In the genomic region with DNA sequence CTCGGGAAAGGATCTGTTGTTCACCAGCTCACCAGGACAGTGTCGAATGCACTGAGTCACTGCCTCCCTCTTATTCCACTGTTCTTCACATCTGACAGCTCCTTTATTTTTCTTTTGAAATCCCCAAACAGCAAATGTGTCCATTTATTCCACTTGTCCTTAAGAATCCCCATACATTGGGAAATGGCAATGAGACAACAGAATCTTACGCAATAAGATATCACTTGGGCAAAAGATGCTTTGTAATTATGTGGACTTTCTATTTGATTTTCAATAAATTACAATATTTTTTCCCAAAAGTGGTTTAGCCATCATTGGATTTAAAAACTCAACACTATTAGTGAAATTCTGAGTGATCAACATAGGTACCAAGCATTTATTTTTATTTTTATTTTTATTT, we compare ENCODE assay signal across 38 cellular contexts. TPM values are rescaled to one million over a fixed set of nuclear protein-coding genes. Genes with fewer than 3 reads are reported as not detected.
"Had no signal": no experiment of that assay in that cellular context is flagged by ENCODE, and none has a peak within 500 bp of the region (broad histone marks: within the 10 kb centered on the region; RNA-seq: fewer than 3 reads in every experiment).

No MANE protein-coding gene starts in this region.

- H3K4me3 Mint-ChIP-seq: activated CD4-positive, alpha-beta memory T cell treated with anti-CD3 and anti-CD28 coated beads for 36 hours; activated CD4-positive, alpha-beta T cell treated with anti-CD3 and anti-CD28 coated beads for 36 hours; activated CD4-positive, alpha-beta T cell treated with anti-CD3 and anti-CD28 coated beads, Interleukin-2, amount 10 ng/mL, durations not matched to agents 24 days and 14 days; activated CD8-positive, alpha-beta memory T cell treated with anti-CD3 and anti-CD28 coated beads, Interleukin-2, amount 10 ng/mL, durations not matched to agents 7 days and 5 days; activated CD8-positive, alpha-beta T cell treated with anti-CD3 and anti-CD28 coated beads, Interleukin-2, amount 10 ng/mL, durations not matched to agents 7 days and 5 days; activated naive CD4-positive, alpha-beta T cell treated with anti-CD3 and anti-CD28 coated beads, Interleukin-2, amount 10 ng/mL, durations not matched to agents 7 days and 5 days; activated naive CD8-positive, alpha-beta T cell treated with anti-CD3 and anti-CD28 coated beads, Interleukin-2, amount 10 ng/mL, durations not matched to agents 7 days and 5 days; activated T-cell treated with anti-CD3 and anti-CD28 coated beads, Interleukin-2, amount 50 U/mL, for 72 hours; brain had no signal

- H3K9me3 ChIP-seq: ascending aorta, breast epithelium, colonic mucosa, esophagus squamous epithelium, gastroesophageal sphincter had no signal

- ATAC-seq: activated CD4-positive, alpha-beta T cell treated with anti-CD3 and anti-CD28 coated beads for 36 hours; activated CD8-positive, alpha-beta memory T cell treated with anti-CD3 and anti-CD28 coated beads, Interleukin-2, amount 10 ng/mL, durations not matched to agents 7 days and 5 days; activated CD8-positive, alpha-beta T cell treated with anti-CD3 and anti-CD28 coated beads, Interleukin-2, amount 10 ng/mL, durations not matched to agents 7 days and 5 days; activated naive CD4-positive, alpha-beta T cell treated with anti-CD3 and anti-CD28 coated beads, Interleukin-2, amount 50 U/mL, for 72 hours; activated T-cell treated with anti-CD3 and anti-CD28 coated beads, Interleukin-2, amount 50 U/mL, for 72 hours; gastroesophageal sphincter; heart right ventricle had no signal

- H3K27ac ChIP-seq: ascending aorta, breast epithelium, cardiac muscle cell, colonic mucosa, epithelial cell of prostate, esophagus squamous epithelium, gastroesophageal sphincter, heart right ventricle had no signal

- H3K4me1 Mint-ChIP-seq: activated CD4-positive, alpha-beta T cell treated with anti-CD3 and anti-CD28 coated beads for 36 hours; activated CD4-positive, alpha-beta T cell treated with anti-CD3 and anti-CD28 coated beads, Interleukin-2, amount 10 ng/mL, durations not matched to agents 24 days and 14 days; activated CD8-positive, alpha-beta memory T cell treated with anti-CD3 and anti-CD28 coated beads, Interleukin-2, amount 10 ng/mL, durations not matched to agents 7 days and 5 days; activated naive CD4-positive, alpha-beta T cell treated with anti-CD3 and anti-CD28 coated beads, Interleukin-2, amount 10 ng/mL, durations not matched to agents 7 days and 5 days; activated naive CD8-positive, alpha-beta T cell treated with anti-CD3 and anti-CD28 coated beads, Interleukin-2, amount 10 ng/mL, durations not matched to agents 7 days and 5 days; brain had no signal

- H3K27me3 Mint-ChIP-seq: activated CD4-positive, alpha-beta memory T cell treated with anti-CD3 and anti-CD28 coated beads for 36 hours; activated CD4-positive, alpha-beta T cell treated with anti-CD3 and anti-CD28 coated beads for 36 hours; activated CD4-positive, alpha-beta T cell treated with anti-CD3 and anti-CD28 coated beads, Interleukin-2, amount 10 ng/mL, durations not matched to agents 24 days and 14 days; activated CD8-positive, alpha-beta memory T cell treated with anti-CD3 and anti-CD28 coated beads, Interleukin-2, amount 10 ng/mL, durations not matched to agents 7 days and 5 days; activated naive CD4-positive, alpha-beta T cell treated with anti-CD3 and anti-CD28 coated beads, Interleukin-2, amount 10 ng/mL, durations not matched to agents 7 days and 5 days; activated naive CD8-positive, alpha-beta T cell treated with anti-CD3 and anti-CD28 coated beads, Interleukin-2, amount 10 ng/mL, durations not matched to agents 7 days and 5 days had no signal

- H3K4me3 ChIP-seq: ascending aorta, breast epithelium, cardiac muscle cell, colonic mucosa, esophagus squamous epithelium, gastroesophageal sphincter, heart right ventricle had no signal

- H3K27me3 ChIP-seq: ascending aorta, breast epithelium, cardiac muscle cell, colonic mucosa, esophagus squamous epithelium, gastroesophageal sphincter, heart right ventricle had no signal

- H3K27ac Mint-ChIP-seq: activated CD4-positive, alpha-beta memory T cell treated with anti-CD3 and anti-CD28 coated beads for 36 hours; activated CD4-positive, alpha-beta T cell treated with anti-CD3 and anti-CD28 coated beads for 36 hours; activated CD4-positive, alpha-beta T cell treated with anti-CD3 and anti-CD28 coated beads, Interleukin-2, amount 10 ng/mL, durations not matched to agents 24 days and 14 days; activated CD8-positive, alpha-beta memory T cell treated with anti-CD3 and anti-CD28 coated beads, Interleukin-2, amount 10 ng/mL, durations not matched to agents 7 days and 5 days; activated CD8-positive, alpha-beta T cell treated with anti-CD3 and anti-CD28 coated beads, Interleukin-2, amount 10 ng/mL, durations not matched to agents 7 days and 5 days; activated naive CD4-positive, alpha-beta T cell treated with anti-CD3 and anti-CD28 coated beads, Interleukin-2, amount 10 ng/mL, durations not matched to agents 7 days and 5 days; activated naive CD4-positive, alpha-beta T cell treated with anti-CD3 and anti-CD28 coated beads, Interleukin-2, amount 50 U/mL, for 72 hours; activated naive CD8-positive, alpha-beta T cell treated with anti-CD3 and anti-CD28 coated beads, Interleukin-2, amount 10 ng/mL, durations not matched to agents 7 days and 5 days; activated T-cell treated with anti-CD3 and anti-CD28 coated beads, Interleukin-2, amount 50 U/mL, for 72 hours; brain had no signal

- H3K4me1 ChIP-seq: ascending aorta, breast epithelium, colonic mucosa, esophagus squamous epithelium, gastroesophageal sphincter, heart right ventricle had no signal

- FAIRE-seq: endometrium, endothelial cell of umbilical vein had no signal

- H3K36me3 Mint-ChIP-seq: activated CD4-positive, alpha-beta memory T cell treated with anti-CD3 and anti-CD28 coated beads for 36 hours; activated CD8-positive, alpha-beta memory T cell treated with anti-CD3 and anti-CD28 coated beads, Interleukin-2, amount 10 ng/mL, durations not matched to agents 7 days and 5 days; activated naive CD4-positive, alpha-beta T cell treated with anti-CD3 and anti-CD28 coated beads, Interleukin-2, amount 10 ng/mL, durations not matched to agents 7 days and 5 days; activated naive CD4-positive, alpha-beta T cell treated with anti-CD3 and anti-CD28 coated beads, Interleukin-2, amount 50 U/mL, for 72 hours; activated naive CD8-positive, alpha-beta T cell treated with anti-CD3 and anti-CD28 coated beads, Interleukin-2, amount 10 ng/mL, durations not matched to agents 7 days and 5 days; brain had no signal

- H3K36me3 ChIP-seq: ascending aorta, breast epithelium, cardiac muscle cell, colonic mucosa, esophagus squamous epithelium, gastroesophageal sphincter, heart right ventricle had no signal

- H3K9me3 Mint-ChIP-seq: activated CD4-positive, alpha-beta memory T cell treated with anti-CD3 and anti-CD28 coated beads for 36 hours; activated CD4-positive, alpha-beta T cell treated with anti-CD3 and anti-CD28 coated beads, Interleukin-2, amount 10 ng/mL, durations not matched to agents 24 days and 14 days; brain had no signal

- DNase-seq: activated CD4-positive, alpha-beta memory T cell treated with anti-CD3 and anti-CD28 coated beads for 36 hours; activated CD4-positive, alpha-beta T cell treated with anti-CD3 and anti-CD28 coated beads for 36 hours; activated CD4-positive, alpha-beta T cell treated with anti-CD3 and anti-CD28 coated beads, Interleukin-2, amount 10 ng/mL, durations not matched to agents 24 days and 14 days; activated CD4-positive, CD25-positive, alpha-beta regulatory T cell; activated CD4-positive, CD25-positive, alpha-beta regulatory T cell treated with anti-CD3 and anti-CD28 coated beads, Interleukin-2, amount 50 U/mL, for 72 hours; activated CD8-positive, alpha-beta memory T cell treated with anti-CD3 and anti-CD28 coated beads, Interleukin-2, amount 10 ng/mL, durations not matched to agents 7 days and 5 days; activated CD8-positive, alpha-beta memory T cell treated with anti-CD3 and anti-CD28 coated beads, Interleukin-2, amount 50 U/mL, for 4 hours; activated CD8-positive, alpha-beta T cell treated with anti-CD3 and anti-CD28 coated beads, Interleukin-2, amount 10 ng/mL, durations not matched to agents 7 days and 5 days; activated gamma-delta T cell; activated naive CD4-positive, alpha-beta T cell; activated naive CD4-positive, alpha-beta T cell treated with anti-CD3 and anti-CD28 coated beads, Interleukin-2, amount 10 ng/mL, durations not matched to agents 7 days and 5 days; activated naive CD8-positive, alpha-beta T cell treated with anti-CD3 and anti-CD28 coated beads, Interleukin-2, amount 10 ng/mL, durations not matched to agents 7 days and 5 days; activated T-cell treated with anti-CD3 and anti-CD28 coated beads, Interleukin-2, amount 50 U/mL, for 1 hour; activated T-cell treated with anti-CD3 and anti-CD28 coated beads, Interleukin-2, amount 50 U/mL, for 72 hours; central memory CD4-positive, alpha-beta T cell; cerebellar nuclear complex; colonic mucosa; effector CD8-positive, alpha-beta T cell; esophagus squamous epithelium; foreskin melanocyte; heart right ventricle; T-helper 2 cell had no signal

RNA-seq across cellular contexts. Expression of a gene that starts 3.7 kb away (rescaled TPM):
- total RNA-seq: activated CD4-positive, alpha-beta memory T cell treated with anti-CD3 and anti-CD28 coated beads for 36 hours; activated CD4-positive, alpha-beta T cell treated with anti-CD3 and anti-CD28 coated beads for 36 hours; activated CD4-positive, alpha-beta T cell treated with anti-CD3 and anti-CD28 coated beads, Interleukin-2, amount 10 ng/mL, durations not matched to agents 24 days and 14 days; activated CD8-positive, alpha-beta memory T cell treated with anti-CD3 and anti-CD28 coated beads for 36 hours; activated CD8-positive, alpha-beta memory T cell treated with anti-CD3 and anti-CD28 coated beads, Interleukin-2, amount 10 ng/mL, durations not matched to agents 7 days and 5 days; activated CD8-positive, alpha-beta T cell treated with anti-CD3 and anti-CD28 coated beads, Interleukin-2, amount 10 ng/mL, durations not matched to agents 7 days and 5 days; activated naive CD4-positive, alpha-beta T cell treated with anti-CD3 and anti-CD28 coated beads, Interleukin-2, amount 50 U/mL, for 72 hours; activated naive CD8-positive, alpha-beta T cell treated with anti-CD3 and anti-CD28 coated beads, Interleukin-2, amount 10 ng/mL, durations not matched to agents 7 days and 5 days; activated T-cell treated with anti-CD3 and anti-CD28 coated beads, Interleukin-2, amount 50 U/mL, for 72 hours; ascending aorta; breast epithelium; cardiac muscle cell; colonic mucosa; dermis microvascular lymphatic vessel endothelial cell; endothelial cell of umbilical vein; esophagus squamous epithelium; fibroblast of lung; fibroblast of villous mesenchyme; gastroesophageal sphincter; glomerular endothelial cell; heart right ventricle; T-helper 1 cell treated with Interleukin-12 subunit alpha and Interleukin-12 subunit beta and Interleukin-4 antibody, amounts not matched to agents 30 ng/mL and 1 ng/mL, for 36 hours had no signal
- polyA plus RNA-seq: cardiac muscle cell, endothelial cell of umbilical vein, esophagus, fibroblast of lung, heart right ventricle had no signal

RNA-seq across cellular contexts. Expression of a gene that starts 4.0 kb away (rescaled TPM):
- total RNA-seq: activated CD4-positive, alpha-beta memory T cell treated with anti-CD3 and anti-CD28 coated beads for 36 hours; activated CD4-positive, alpha-beta T cell treated with anti-CD3 and anti-CD28 coated beads for 36 hours; activated CD4-positive, alpha-beta T cell treated with anti-CD3 and anti-CD28 coated beads, Interleukin-2, amount 10 ng/mL, durations not matched to agents 24 days and 14 days; activated CD8-positive, alpha-beta memory T cell treated with anti-CD3 and anti-CD28 coated beads for 36 hours; activated CD8-positive, alpha-beta memory T cell treated with anti-CD3 and anti-CD28 coated beads, Interleukin-2, amount 10 ng/mL, durations not matched to agents 7 days and 5 days; activated CD8-positive, alpha-beta T cell treated with anti-CD3 and anti-CD28 coated beads, Interleukin-2, amount 10 ng/mL, durations not matched to agents 7 days and 5 days; activated naive CD4-positive, alpha-beta T cell treated with anti-CD3 and anti-CD28 coated beads, Interleukin-2, amount 50 U/mL, for 72 hours; activated naive CD8-positive, alpha-beta T cell treated with anti-CD3 and anti-CD28 coated beads, Interleukin-2, amount 10 ng/mL, durations not matched to agents 7 days and 5 days; activated T-cell treated with anti-CD3 and anti-CD28 coated beads, Interleukin-2, amount 50 U/mL, for 72 hours; ascending aorta; breast epithelium; cardiac muscle cell; colonic mucosa; dermis microvascular lymphatic vessel endothelial cell; endothelial cell of umbilical vein; esophagus squamous epithelium; fibroblast of lung; fibroblast of villous mesenchyme; gastroesophageal sphincter; glomerular endothelial cell; heart right ventricle; T-helper 1 cell treated with Interleukin-12 subunit alpha and Interleukin-12 subunit beta and Interleukin-4 antibody, amounts not matched to agents 30 ng/mL and 1 ng/mL, for 36 hours had no signal
- polyA plus RNA-seq: cardiac muscle cell, endothelial cell of umbilical vein, esophagus, fibroblast of lung, heart right ventricle had no signal

RNA-seq across cellular contexts. Expression of a gene that starts 18.3 kb away (rescaled TPM):
- total RNA-seq: activated CD4-positive, alpha-beta memory T cell treated with anti-CD3 and anti-CD28 coated beads for 36 hours; activated CD4-positive, alpha-beta T cell treated with anti-CD3 and anti-CD28 coated beads for 36 hours; activated CD4-positive, alpha-beta T cell treated with anti-CD3 and anti-CD28 coated beads, Interleukin-2, amount 10 ng/mL, durations not matched to agents 24 days and 14 days; activated CD8-positive, alpha-beta memory T cell treated with anti-CD3 and anti-CD28 coated beads for 36 hours; activated CD8-positive, alpha-beta memory T cell treated with anti-CD3 and anti-CD28 coated beads, Interleukin-2, amount 10 ng/mL, durations not matched to agents 7 days and 5 days; activated CD8-positive, alpha-beta T cell treated with anti-CD3 and anti-CD28 coated beads, Interleukin-2, amount 10 ng/mL, durations not matched to agents 7 days and 5 days; activated naive CD4-positive, alpha-beta T cell treated with anti-CD3 and anti-CD28 coated beads, Interleukin-2, amount 50 U/mL, for 72 hours; activated naive CD8-positive, alpha-beta T cell treated with anti-CD3 and anti-CD28 coated beads, Interleukin-2, amount 10 ng/mL, durations not matched to agents 7 days and 5 days; activated T-cell treated with anti-CD3 and anti-CD28 coated beads, Interleukin-2, amount 50 U/mL, for 72 hours; ascending aorta; breast epithelium; cardiac muscle cell; colonic mucosa; dermis microvascular lymphatic vessel endothelial cell; endothelial cell of umbilical vein; esophagus squamous epithelium; fibroblast of lung; fibroblast of villous mesenchyme; gastroesophageal sphincter; glomerular endothelial cell; heart right ventricle; T-helper 1 cell treated with Interleukin-12 subunit alpha and Interleukin-12 subunit beta and Interleukin-4 antibody, amounts not matched to agents 30 ng/mL and 1 ng/mL, for 36 hours had no signal
- polyA plus RNA-seq: cardiac muscle cell, endothelial cell of umbilical vein, esophagus, fibroblast of lung, heart right ventricle had no signal

RNA-seq across cellular contexts. Expression of a gene that starts 22.5 kb away (rescaled TPM):
- total RNA-seq: activated CD4-positive, alpha-beta memory T cell treated with anti-CD3 and anti-CD28 coated beads for 36 hours; activated CD4-positive, alpha-beta T cell treated with anti-CD3 and anti-CD28 coated beads for 36 hours; activated CD4-positive, alpha-beta T cell treated with anti-CD3 and anti-CD28 coated beads, Interleukin-2, amount 10 ng/mL, durations not matched to agents 24 days and 14 days; activated CD8-positive, alpha-beta memory T cell treated with anti-CD3 and anti-CD28 coated beads for 36 hours; activated CD8-positive, alpha-beta memory T cell treated with anti-CD3 and anti-CD28 coated beads, Interleukin-2, amount 10 ng/mL, durations not matched to agents 7 days and 5 days; activated CD8-positive, alpha-beta T cell treated with anti-CD3 and anti-CD28 coated beads, Interleukin-2, amount 10 ng/mL, durations not matched to agents 7 days and 5 days; activated naive CD4-positive, alpha-beta T cell treated with anti-CD3 and anti-CD28 coated beads, Interleukin-2, amount 50 U/mL, for 72 hours; activated naive CD8-positive, alpha-beta T cell treated with anti-CD3 and anti-CD28 coated beads, Interleukin-2, amount 10 ng/mL, durations not matched to agents 7 days and 5 days; activated T-cell treated with anti-CD3 and anti-CD28 coated beads, Interleukin-2, amount 50 U/mL, for 72 hours; ascending aorta; breast epithelium; cardiac muscle cell; colonic mucosa; dermis microvascular lymphatic vessel endothelial cell; endothelial cell of umbilical vein; esophagus squamous epithelium; fibroblast of lung; fibroblast of villous mesenchyme; gastroesophageal sphincter; glomerular endothelial cell; heart right ventricle; T-helper 1 cell treated with Interleukin-12 subunit alpha and Interleukin-12 subunit beta and Interleukin-4 antibody, amounts not matched to agents 30 ng/mL and 1 ng/mL, for 36 hours had no signal
- polyA plus RNA-seq: cardiac muscle cell, endothelial cell of umbilical vein, esophagus, fibroblast of lung, heart right ventricle had no signal

RNA-seq across cellular contexts. Expression of a gene that starts 25.0 kb away (rescaled TPM):
- total RNA-seq: activated CD4-positive, alpha-beta memory T cell treated with anti-CD3 and anti-CD28 coated beads for 36 hours; activated CD4-positive, alpha-beta T cell treated with anti-CD3 and anti-CD28 coated beads for 36 hours; activated CD4-positive, alpha-beta T cell treated with anti-CD3 and anti-CD28 coated beads, Interleukin-2, amount 10 ng/mL, durations not matched to agents 24 days and 14 days; activated CD8-positive, alpha-beta memory T cell treated with anti-CD3 and anti-CD28 coated beads for 36 hours; activated CD8-positive, alpha-beta memory T cell treated with anti-CD3 and anti-CD28 coated beads, Interleukin-2, amount 10 ng/mL, durations not matched to agents 7 days and 5 days; activated CD8-positive, alpha-beta T cell treated with anti-CD3 and anti-CD28 coated beads, Interleukin-2, amount 10 ng/mL, durations not matched to agents 7 days and 5 days; activated naive CD4-positive, alpha-beta T cell treated with anti-CD3 and anti-CD28 coated beads, Interleukin-2, amount 50 U/mL, for 72 hours; activated naive CD8-positive, alpha-beta T cell treated with anti-CD3 and anti-CD28 coated beads, Interleukin-2, amount 10 ng/mL, durations not matched to agents 7 days and 5 days; activated T-cell treated with anti-CD3 and anti-CD28 coated beads, Interleukin-2, amount 50 U/mL, for 72 hours; ascending aorta; breast epithelium; cardiac muscle cell; colonic mucosa; dermis microvascular lymphatic vessel endothelial cell; endothelial cell of umbilical vein; esophagus squamous epithelium; fibroblast of lung; fibroblast of villous mesenchyme; gastroesophageal sphincter; glomerular endothelial cell; heart right ventricle; T-helper 1 cell treated with Interleukin-12 subunit alpha and Interleukin-12 subunit beta and Interleukin-4 antibody, amounts not matched to agents 30 ng/mL and 1 ng/mL, for 36 hours had no signal
- polyA plus RNA-seq: cardiac muscle cell, endothelial cell of umbilical vein, esophagus, fibroblast of lung, heart right ventricle had no signal
